In genomic region chr2:234110219-234110618, GRCh38 we compare ENCODE assay signal across 29 cellular contexts. TPM values are rescaled to one million over a fixed set of nuclear protein-coding genes. Genes with fewer than 3 reads are reported as not detected.
"Had no signal": no experiment of that assay in that cellular context is flagged by ENCODE, and none has a peak within 500 bp of the region (broad histone marks: within the 10 kb centered on the region; RNA-seq: fewer than 3 reads in every experiment).

No MANE protein-coding gene starts in this region.

- H3K9me3 ChIP-seq: adrenal gland, ascending aorta, heart right ventricle, ovary, prostate gland, tibial artery had no signal

- H3K4me3 Mint-ChIP-seq: activated naive CD8-positive, alpha-beta T cell; activated T-cell treated with anti-CD3 and anti-CD28 coated beads, Interleukin-2, amount 50 U/mL, for 24 hours; activated T-helper 17 cell treated with anti-CD3 and anti-CD28 coated beads, Interleukin-2, amount 50 U/mL, for 72 hours; memory B cell; natural killer cell treated with Interleukin-12 subunit alpha and Interleukin-12 subunit beta and Interleukin-15 and Interleukin-18, amount 100 ng/mL, for 72 hours; stimulated activated naive CD8-positive, alpha-beta T cell treated with anti-CD3 and anti-CD28 coated beads, Interleukin-15, Interleukin-2, amounts not matched to agents 100 ng/mL and 50 ng/mL, for 24 hours had no signal

- H3K9me3 Mint-ChIP-seq: activated T-cell treated with anti-CD3 and anti-CD28 coated beads, Interleukin-2, amount 50 U/mL, for 24 hours; activated T-helper 17 cell treated with anti-CD3 and anti-CD28 coated beads, Interleukin-2, amount 50 U/mL, for 72 hours; memory B cell; natural killer cell treated with Interleukin-12 subunit alpha and Interleukin-12 subunit beta and Interleukin-15 and Interleukin-18, amount 100 ng/mL, for 72 hours had no signal

- H3K27ac Mint-ChIP-seq: activated naive CD8-positive, alpha-beta T cell; activated T-cell treated with anti-CD3 and anti-CD28 coated beads, Interleukin-2, amount 50 U/mL, for 24 hours; activated T-helper 17 cell treated with anti-CD3 and anti-CD28 coated beads, Interleukin-2, amount 50 U/mL, for 72 hours; memory B cell; natural killer cell treated with Interleukin-12 subunit alpha and Interleukin-12 subunit beta and Interleukin-15 and Interleukin-18, amount 100 ng/mL, for 72 hours; stimulated activated naive CD8-positive, alpha-beta T cell treated with anti-CD3 and anti-CD28 coated beads, Interleukin-15, Interleukin-2, amounts not matched to agents 100 ng/mL and 50 ng/mL, for 24 hours had no signal

- H3K4me1 Mint-ChIP-seq: activated T-helper 17 cell treated with anti-CD3 and anti-CD28 coated beads, Interleukin-2, amount 50 U/mL, for 72 hours; memory B cell had no signal

- DNase-seq: activated CD4-positive, alpha-beta T cell treated with anti-CD3 and anti-CD28 coated beads for 1 hour; activated CD4-positive, alpha-beta T cell treated with anti-CD3 and anti-CD28 coated beads, Interleukin-2, amount 50 U/mL, for 1 hour; activated CD8-positive, alpha-beta memory T cell treated with anti-CD3 and anti-CD28 coated beads for 24 hours; activated CD8-positive, alpha-beta memory T cell treated with anti-CD3 and anti-CD28 coated beads, Interleukin-2, amount 50 U/mL, for 4 hours; activated naive CD4-positive, alpha-beta T cell; activated T-cell treated with anti-CD3 and anti-CD28 coated beads, Interleukin-2, amount 50 U/mL, for 24 hours; adrenal gland; brain microvascular endothelial cell; caudate nucleus; effector memory CD4-positive, alpha-beta T cell; heart right ventricle; islet precursor cell; left colon; ovary; stimulated activated CD4-positive, alpha-beta T cell treated with anti-CD3 and anti-CD28 coated beads, Interleukin-4, amount 100 ng/mL, for 4 hours; substantia nigra; tibial artery had no signal

- H3K4me1 ChIP-seq: adrenal gland, ascending aorta, heart right ventricle, prostate gland, tibial artery had no signal

- H3K36me3 Mint-ChIP-seq: activated naive CD8-positive, alpha-beta T cell; memory B cell had no signal

- H3K36me3 ChIP-seq: adrenal gland, ascending aorta, brain microvascular endothelial cell, heart right ventricle, ovary, prostate gland, tibial artery had no signal

- H3K27ac ChIP-seq: adrenal gland, ascending aorta, brain microvascular endothelial cell, heart right ventricle, ovary, prostate gland, tibial artery had no signal

- H3K27me3 Mint-ChIP-seq: activated naive CD8-positive, alpha-beta T cell; activated T-cell treated with anti-CD3 and anti-CD28 coated beads, Interleukin-2, amount 50 U/mL, for 24 hours; stimulated activated naive CD8-positive, alpha-beta T cell treated with anti-CD3 and anti-CD28 coated beads, Interleukin-15, Interleukin-2, amounts not matched to agents 100 ng/mL and 50 ng/mL, for 24 hours had no signal

- H3K4me3 ChIP-seq: adrenal gland, ascending aorta, heart right ventricle, ovary, prostate gland, tibial artery had no signal

- ATAC-seq: activated T-helper 17 cell treated with anti-CD3 and anti-CD28 coated beads, Interleukin-2, amount 50 U/mL, for 72 hours; esophagus mucosa; heart right ventricle; left colon; natural killer cell treated with Interleukin-12 subunit alpha and Interleukin-12 subunit beta and Interleukin-15 and Interleukin-18, amount 100 ng/mL, for 72 hours had no signal

- H3K27me3 ChIP-seq: ascending aorta, brain microvascular endothelial cell, ovary, tibial artery had no signal

RNA-seq across cellular contexts. Expression of gene SPP2, which starts 59.7 kb away (rescaled TPM):
- total RNA-seq: activated T-helper 17 cell treated with anti-CD3 and anti-CD28 coated beads, Interleukin-2, amount 50 U/mL, for 72 hours; adrenal gland; ascending aorta; dermis microvascular lymphatic vessel endothelial cell; esophagus mucosa; fibroblast of villous mesenchyme; heart right ventricle; left colon; lower leg skin; natural killer cell treated with Interleukin-12 subunit alpha and Interleukin-12 subunit beta and Interleukin-15 and Interleukin-18, amount 100 ng/mL, for 72 hours; prostate gland; ureter had no signal
- polyA plus RNA-seq: adrenal gland, heart right ventricle, ovary had no signal
